8 cellular contexts compared by ENCODE assay signal in genomic region chr12:103955811-103956514, GRCh38. TPM values are rescaled to one million over a fixed set of nuclear protein-coding genes. Genes with fewer than 3 reads are reported as not detected.
DNase-seq lines count a peak whose midpoint lies in the region; ATAC-seq and TF ChIP-seq lines count a peak whose summit lies in the region.

No MANE protein-coding gene starts in this region.

- no peak for ATAC-seq in DND-41 (ENCODE audit: insufficient read depth, low read depth)
- no peak for ATAC-seq in naive thymus-derived CD8-positive, alpha-beta T cell
- ATAC-seq in HG03280 (IDR thresholded peaks at IDR 0.05; ENCODE audit: unreplicated experiment): no peak

- peaks cover 17 to 46% (median 43%) of the 10 kb centered on the region in 4 donors for H3K4me1 Mint-ChIP-seq in naive thymus-derived CD8-positive, alpha-beta T cell

- H3K9ac ChIP-seq in DND-41 (ENCODE audit: low read depth, low read length) (peak overlapping the region; percentile 94), OCI-LY1 (ENCODE audit: low read length) (peak overlapping the region; percentile 73)

- no peaks in the 10 kb centered on the region for H3K9me3 ChIP-seq in DND-41 (ENCODE audit: insufficient read depth, low read length, severe bottlenecking)
- H3K9me3 ChIP-seq in OCI-LY1 (ENCODE audit: low read length): no peaks in the 10 kb centered on the region
- H3K9me3 ChIP-seq in effector memory CD4-positive, alpha-beta T cell (ENCODE audit: control insufficient read depth, low read length): no peaks in the 10 kb centered on the region

- no peaks in the 10 kb centered on the region for H3F3A ChIP-seq in OCI-LY1 (ENCODE audit: insufficient read depth, low read length)

- H3K9me2 ChIP-seq in OCI-LY1 (ENCODE audit: low read depth, low read length): no peaks in the 10 kb centered on the region

- H3K4me1 ChIP-seq in DND-41 (ENCODE audit: insufficient read depth, low read length): peaks cover 42% of the 10 kb centered on the region
- H3K4me1 ChIP-seq in OCI-LY1 (ENCODE audit: insufficient read depth, low read length, severe bottlenecking): peaks cover 13% of the 10 kb centered on the region
- H3K4me1 ChIP-seq in effector memory CD4-positive, alpha-beta T cell (ENCODE audit: control insufficient read depth, insufficient read depth, low read length, poor library complexity, severe bottlenecking): peaks cover 15% of the 10 kb centered on the region

- peak overlapping the region; percentile 95 to 100 (median 98) for H3K27ac Mint-ChIP-seq in naive thymus-derived CD8-positive, alpha-beta T cell

- POLR2A ChIA-PET in naive thymus-derived CD8-positive, alpha-beta T cell (lab: Charles Lee): interaction anchor here (0.6 to 7.6 kb wide), 14 partner anchors 11 to 501 kb away, joined by 3 to 204 read pairs (median 4); partner anchors contain the start of genes HCFC2, HSP90B1, NFYB and TDG

- H3K27ac ChIP-seq in DND-41 (ENCODE audit: low read length) (peak overlapping the region; percentile 84), OCI-LY1 (ENCODE audit: low read depth, low read length, poor library complexity, severe bottlenecking) (no peak overlapping the region)
- H3K27ac ChIP-seq in effector memory CD4-positive, alpha-beta T cell (ENCODE audit: insufficient read depth, low read length, poor library complexity, severe bottlenecking): peak overlapping the region; percentile 75

- peak overlapping the region; percentile 65 to 92 for H3K4me3 ChIP-seq in DND-41 (ENCODE audit: low read depth in 1 of 2, low read length in 2 of 2)
- peak overlapping the region; percentile 71 for H3K4me3 ChIP-seq in OCI-LY1 (ENCODE audit: low read depth, low read length, poor library complexity, severe bottlenecking)
- H3K4me3 ChIP-seq in effector memory CD4-positive, alpha-beta T cell (ENCODE audit: insufficient read depth, low read depth, low read length, poor library complexity, severe bottlenecking): peak overlapping the region; percentile 72

- TF ChIP-seq CTCF in DND-41 (IDR thresholded peaks at IDR 0.05; ENCODE audit: borderline replicate concordance, extremely low read depth, low read length, poor library complexity, severe bottlenecking) (no peak), OCI-LY1 (IDR thresholded peaks at IDR 0.05; ENCODE audit: low read length) (no peak)

- no peaks in the 10 kb centered on the region for H3K27me3 Mint-ChIP-seq in naive thymus-derived CD8-positive, alpha-beta T cell

- peak overlapping the region; percentile 91 for H3K4me2 ChIP-seq in DND-41 (ENCODE audit: insufficient read depth, low read length)
- peak overlapping the region; percentile 80 for H3K4me2 ChIP-seq in OCI-LY1 (ENCODE audit: low read length)

- H3K4me3 Mint-ChIP-seq in naive thymus-derived CD8-positive, alpha-beta T cell: peak overlapping the region; percentile 98 to 100 (median 99)

- H3K27me3 ChIP-seq in DND-41 (ENCODE audit: insufficient read depth, low read length, poor library complexity) (no peaks in the 10 kb centered on the region), OCI-LY1 (ENCODE audit: insufficient read depth, low read length) (no peaks in the 10 kb centered on the region)
- H3K27me3 ChIP-seq in effector memory CD4-positive, alpha-beta T cell (replicated peaks; ENCODE audit: control insufficient read depth, insufficient read depth, low read length, poor library complexity, severe bottlenecking): no peaks in the 10 kb centered on the region

- H3K79me2 ChIP-seq in DND-41 (ENCODE audit: insufficient read depth, low read length): peaks cover 47% of the 10 kb centered on the region
- H3K79me2 ChIP-seq in OCI-LY1 (ENCODE audit: insufficient read depth, low read length): no peaks in the 10 kb centered on the region

- peaks cover 0 to 26% (median 2%) of the 10 kb centered on the region in 3 donors for H3K36me3 Mint-ChIP-seq in naive thymus-derived CD8-positive, alpha-beta T cell

- H2AFZ ChIP-seq in DND-41 (ENCODE audit: low read depth, low read length): peak overlapping the region; percentile 97
- no peak overlapping the region for H2AFZ ChIP-seq in OCI-LY1 (ENCODE audit: low read length)

- H3K36me3 ChIP-seq in DND-41 (ENCODE audit: insufficient read depth, low read length) (peaks cover 42% of the 10 kb centered on the region), OCI-LY1 (ENCODE audit: insufficient read depth, low read length) (peaks cover 38% of the 10 kb centered on the region)
- peaks cover 30% of the 10 kb centered on the region for H3K36me3 ChIP-seq in effector memory CD4-positive, alpha-beta T cell (ENCODE audit: control insufficient read depth, insufficient read depth, low read length)

- no peaks in the 10 kb centered on the region for H4K20me1 ChIP-seq in DND-41 (ENCODE audit: insufficient read depth, low read length)
- no peaks in the 10 kb centered on the region for H4K20me1 ChIP-seq in OCI-LY1 (ENCODE audit: insufficient read depth, low read length)

- no peaks in the 10 kb centered on the region for H3K9me3 Mint-ChIP-seq in naive thymus-derived CD8-positive, alpha-beta T cell

- no peak for DNase-seq in DND-41
- no peak for DNase-seq in effector memory CD4-positive, alpha-beta T cell
- DNase-seq in naive thymus-derived CD8-positive, alpha-beta T cell: no peak
- DNase-seq in activated CD4-positive, CD25-positive, alpha-beta regulatory T cell (lab: John Stamatoyannopoulos, UW): no peak
- DNase-seq in NCI-H524 treated with DMSO at 0.1 percent for 48 hours (lab: John Stamatoyannopoulos, UW): no peak
- DNase-seq in AG08395 (ENCODE audit: low spot score): no peak

RNA-seq across cellular contexts. Expression of gene TDG, which starts 9.7 kb away (rescaled TPM):
- total RNA-seq in naive thymus-derived CD8-positive, alpha-beta T cell: 10 to 100 TPM; 35.3 to 38.5 TPM
- polyA plus RNA-seq in naive thymus-derived CD8-positive, alpha-beta T cell: 10 to 100 TPM; 19.0 to 21.4 (median 20.0) TPM

RNA-seq across cellular contexts. Expression of gene HSP90B1, which starts 25.8 kb away (rescaled TPM):
- 100 to 1,000 TPM; 279 to 297 TPM for total RNA-seq in naive thymus-derived CD8-positive, alpha-beta T cell
- 100 to 1,000 TPM; 174 to 223 (median 206) TPM for polyA plus RNA-seq in naive thymus-derived CD8-positive, alpha-beta T cell
